Comparison of ENCODE assay signal across 1 cellular context in genomic region chr3:109098245-109098644, GRCh38.
TF ChIP-seq lines count a peak whose summit lies in the region.

No MANE protein-coding gene starts in this region.

TF ChIP-seq in GM23338, 12 proteins besides CTCF, POLR2A, EP300 and RAD21 (continued from another document):
- TF ChIP-seq ZNF462 (CRISPR knock-in tag; IDR thresholded peaks at IDR 0.05) (no peak), ZNF331 (CRISPR knock-in tag; IDR thresholded peaks at IDR 0.05; ENCODE audit: low read depth) (no peak)
